ENCODE assay signal across 1 cellular context in the genomic region with DNA sequence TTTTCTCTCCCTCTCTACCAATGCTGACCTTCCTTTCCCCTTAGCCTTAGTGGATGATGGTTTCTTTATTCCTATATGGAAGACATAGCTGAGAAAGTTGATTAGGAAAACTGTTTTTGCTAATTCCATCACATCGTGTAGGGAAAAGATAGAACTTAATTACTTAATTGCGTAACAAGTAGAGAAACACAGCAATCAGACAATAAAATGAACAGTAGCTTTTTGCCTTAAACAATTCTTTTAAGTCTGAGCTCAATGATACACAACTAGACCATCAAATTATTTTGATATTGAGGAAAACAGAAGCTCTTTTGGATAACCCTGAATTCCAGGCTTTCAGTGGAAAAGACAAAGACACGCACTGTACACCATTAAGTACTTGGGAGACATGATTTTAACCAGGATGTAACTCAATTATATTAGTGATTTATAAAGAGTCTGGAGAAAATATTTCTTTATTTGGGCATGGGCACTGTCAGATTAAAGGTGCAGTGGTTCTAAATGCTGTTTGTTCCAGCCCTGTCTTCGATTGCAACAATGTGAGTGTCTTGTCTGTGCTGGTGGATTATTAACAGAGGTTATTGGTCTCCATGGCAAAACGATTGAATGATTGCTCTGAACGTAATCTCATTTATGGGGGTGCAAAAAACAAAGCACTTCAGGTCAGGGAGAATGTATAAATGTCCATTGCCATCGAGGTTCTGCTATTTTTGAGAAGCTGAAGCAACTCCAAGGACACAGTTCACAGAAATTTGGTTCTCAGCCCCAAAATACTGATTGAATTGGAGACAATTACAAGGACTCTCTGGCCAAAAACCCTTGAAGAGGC.
TF ChIP-seq lines count a peak whose summit lies in the region.

A gene with protein sequence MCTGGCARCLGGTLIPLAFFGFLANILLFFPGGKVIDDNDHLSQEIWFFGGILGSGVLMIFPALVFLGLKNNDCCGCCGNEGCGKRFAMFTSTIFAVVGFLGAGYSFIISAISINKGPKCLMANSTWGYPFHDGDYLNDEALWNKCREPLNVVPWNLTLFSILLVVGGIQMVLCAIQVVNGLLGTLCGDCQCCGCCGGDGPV (plus strand): TSS at position 707 of the 829 bp plus-strand sequence. CDS start 181 bp downstream, outside the sequence.

TF ChIP-seq in SK-N-SH, 30 proteins besides CTCF, POLR2A, EP300 and RAD21:
- no peak for TF ChIP-seq FOXM1 (IDR thresholded peaks at IDR 0.05; ENCODE audit: low read depth)
- TF ChIP-seq FOXJ3 (CRISPR knock-in tag; IDR thresholded peaks at IDR 0.05), result no peak
- TF ChIP-seq GABPA (IDR thresholded peaks at IDR 0.05; ENCODE audit: low read depth), result no peak
- no peak for TF ChIP-seq JUND (IDR thresholded peaks at IDR 0.05)
- no peak for TF ChIP-seq SMC3 (IDR thresholded peaks at IDR 0.05; ENCODE audit: low read depth, low read length)
- TF ChIP-seq TEAD4 (IDR thresholded peaks at IDR 0.05; ENCODE audit: borderline replicate concordance, insufficient read depth), result no peak
- TF ChIP-seq, protein P1, sequence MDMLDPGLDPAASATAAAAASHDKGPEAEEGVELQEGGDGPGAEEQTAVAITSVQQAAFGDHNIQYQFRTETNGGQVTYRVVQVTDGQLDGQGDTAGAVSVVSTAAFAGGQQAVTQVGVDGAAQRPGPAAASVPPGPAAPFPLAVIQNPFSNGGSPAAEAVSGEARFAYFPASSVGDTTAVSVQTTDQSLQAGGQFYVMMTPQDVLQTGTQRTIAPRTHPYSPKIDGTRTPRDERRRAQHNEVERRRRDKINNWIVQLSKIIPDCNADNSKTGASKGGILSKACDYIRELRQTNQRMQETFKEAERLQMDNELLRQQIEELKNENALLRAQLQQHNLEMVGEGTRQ (IDR thresholded peaks at IDR 0.05; ENCODE audit: borderline replicate concordance, low read depth, low read length), result no peak
- no peak for TF ChIP-seq FOSL2 (IDR thresholded peaks at IDR 0.05; ENCODE audit: borderline replicate concordance, low read depth)
- TF ChIP-seq, protein P2, sequence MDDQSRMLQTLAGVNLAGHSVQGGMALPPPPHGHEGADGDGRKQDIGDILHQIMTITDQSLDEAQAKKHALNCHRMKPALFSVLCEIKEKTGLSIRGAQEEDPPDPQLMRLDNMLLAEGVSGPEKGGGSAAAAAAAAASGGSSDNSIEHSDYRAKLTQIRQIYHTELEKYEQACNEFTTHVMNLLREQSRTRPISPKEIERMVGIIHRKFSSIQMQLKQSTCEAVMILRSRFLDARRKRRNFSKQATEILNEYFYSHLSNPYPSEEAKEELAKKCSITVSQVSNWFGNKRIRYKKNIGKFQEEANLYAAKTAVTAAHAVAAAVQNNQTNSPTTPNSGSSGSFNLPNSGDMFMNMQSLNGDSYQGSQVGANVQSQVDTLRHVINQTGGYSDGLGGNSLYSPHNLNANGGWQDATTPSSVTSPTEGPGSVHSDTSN (IDR thresholded peaks at IDR 0.05), result no peak
TF ChIP-seq in SK-N-SH: peak in this region for 0.
